ENCODE assay signal across 1 cellular context in genomic region chr11:128841461-128842072, GRCh38.
TF ChIP-seq lines count a peak whose summit lies in the region.

No MANE protein-coding gene starts in this region.

TF ChIP-seq in H1, 55 proteins besides CTCF, POLR2A, EP300 and RAD21 (continued from another document):
- TF ChIP-seq CHD7 (IDR thresholded peaks at IDR 0.05; ENCODE audit: insufficient replicate concordance, low read length) (no peak), MAFK (IDR thresholded peaks at IDR 0.05; ENCODE audit: low read depth, low read length) (no peak), BCL11A (IDR thresholded peaks at IDR 0.05; ENCODE audit: low read depth in 2 of 2, low read length in 2 of 2) (no peak), POLR2AphosphoS5 (IDR thresholded peaks at IDR 0.05; ENCODE audit: low read depth, low read length) (no peak), KDM1A (IDR thresholded peaks at IDR 0.05; ENCODE audit: borderline replicate concordance, low read length) (no peak), BACH1 (IDR thresholded peaks at IDR 0.05; ENCODE audit: low read length) (no peak), CEBPB (IDR thresholded peaks at IDR 0.05; ENCODE audit: low read depth, low read length) (no peak), CHD2 (IDR thresholded peaks at IDR 0.05; ENCODE audit: low read length) (no peak)
